Comparison of ENCODE assay signal across 21 cellular contexts in genomic region chr9:30925635-30926034, GRCh38.
"Had no signal": no experiment of that assay in that cellular context is flagged by ENCODE, and none has a peak within 500 bp of the region (broad histone marks: within the 10 kb centered on the region; RNA-seq: fewer than 3 reads in every experiment).

No MANE protein-coding gene starts in this region.

- H3K27ac Mint-ChIP-seq: naive thymus-derived CD4-positive, alpha-beta T cell; nephron progenitor cell had no signal

- H3K27me3 ChIP-seq: dorsolateral prefrontal cortex, gastrocnemius medialis, heart right ventricle, neutrophil, right lobe of liver, stomach, transverse colon had no signal

- FAIRE-seq: islet of Langerhans had no signal

- H3K27ac ChIP-seq: coronary artery, dorsolateral prefrontal cortex, gastrocnemius medialis, heart right ventricle, neutrophil, psoas muscle, right lobe of liver, stomach, thoracic aorta, transverse colon had no signal

- H3K9me3 ChIP-seq: gastrocnemius medialis, heart right ventricle, neutrophil, psoas muscle, right lobe of liver, stomach, thoracic aorta, transverse colon had no signal

- H3K4me1 Mint-ChIP-seq: naive thymus-derived CD4-positive, alpha-beta T cell; nephron progenitor cell had no signal

- H3K9me3 Mint-ChIP-seq: naive thymus-derived CD4-positive, alpha-beta T cell; nephron progenitor cell had no signal

- H3K4me3 ChIP-seq: coronary artery, dorsolateral prefrontal cortex, gastrocnemius medialis, heart right ventricle, psoas muscle, right lobe of liver, stomach, thoracic aorta, transverse colon had no signal

- H3K4me1 ChIP-seq: gastrocnemius medialis, heart right ventricle, psoas muscle, right lobe of liver, stomach, transverse colon had no signal

- H3K27me3 Mint-ChIP-seq: naive thymus-derived CD4-positive, alpha-beta T cell had no signal

- H3K36me3 Mint-ChIP-seq: naive thymus-derived CD4-positive, alpha-beta T cell had no signal

- H3K36me3 ChIP-seq: gastrocnemius medialis, heart right ventricle, neutrophil, right lobe of liver, stomach, thoracic aorta, transverse colon had no signal

- H3K4me3 Mint-ChIP-seq: naive thymus-derived CD4-positive, alpha-beta T cell; nephron progenitor cell had no signal

- DNase-seq: dorsolateral prefrontal cortex; effector CD8-positive, alpha-beta T cell; gastrocnemius medialis; heart right ventricle; hypothalamus; kidney glomerular epithelial cell; naive thymus-derived CD4-positive, alpha-beta T cell; nephron progenitor cell; psoas muscle; retina; right lobe of liver; stimulated activated CD4-positive, alpha-beta T cell treated with anti-CD3 and anti-CD28 coated beads, Interleukin-4, amount 100 ng/mL, for 1 hour; stimulated activated naive CD4-positive, alpha-beta T cell; stomach; substantia nigra; transverse colon had no signal

- ATAC-seq: esophagus mucosa; gastrocnemius medialis; heart right ventricle; naive thymus-derived CD4-positive, alpha-beta T cell; psoas muscle; right lobe of liver had no signal
